Comparison of ENCODE assay signal across 7 cellular contexts in the genomic region with DNA sequence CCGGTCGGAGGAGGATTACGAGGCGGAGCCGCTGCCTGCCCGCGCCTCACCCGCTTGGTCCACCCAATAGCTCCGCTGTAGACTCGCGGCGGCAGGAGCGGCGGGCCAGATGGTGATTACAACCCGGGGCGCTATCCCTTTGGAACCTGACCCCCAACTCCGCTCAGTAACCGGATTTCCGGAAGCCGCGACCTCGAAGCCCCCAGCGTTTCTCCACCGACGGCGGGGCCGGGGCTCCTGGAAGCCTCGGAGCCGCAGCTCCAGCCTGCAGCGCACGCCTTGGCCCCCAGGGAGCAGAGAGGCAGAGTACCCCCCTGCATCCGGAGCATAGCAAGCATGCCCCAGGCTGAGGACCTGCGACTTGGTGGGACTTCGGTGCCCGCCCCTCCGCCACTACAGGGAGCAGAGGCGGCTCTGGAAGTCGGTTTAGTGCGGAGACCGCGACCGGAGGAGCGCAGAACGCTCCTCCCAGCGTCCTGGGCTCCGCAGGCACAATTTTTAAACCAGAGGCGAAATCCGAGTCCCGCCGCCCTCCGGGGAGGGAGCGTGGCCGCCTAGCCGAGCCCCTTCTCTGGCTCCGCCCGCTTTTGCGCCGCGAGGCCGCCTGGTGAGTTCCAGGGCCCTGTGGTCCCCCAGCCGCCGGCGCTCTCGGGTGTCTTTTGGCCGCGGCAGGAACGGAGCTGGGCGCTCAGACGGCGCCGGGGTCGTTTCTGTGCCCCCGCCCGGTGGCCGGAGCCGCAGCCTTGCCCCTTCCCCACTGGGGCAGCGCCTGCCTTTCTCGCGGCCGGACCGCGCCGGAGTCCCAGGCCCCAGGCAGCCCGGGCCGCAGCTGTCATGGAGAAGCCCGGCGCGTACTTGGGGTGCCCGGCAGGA. TPM values are rescaled to one million over a fixed set of nuclear protein-coding genes. Genes with fewer than 3 reads are reported as not detected.
DNase-seq lines count a peak whose midpoint lies in the region; ATAC-seq and TF ChIP-seq lines count a peak whose summit lies in the region.

No MANE protein-coding gene starts in this region.

- H3K27me3 Mint-ChIP-seq in T-helper 1 cell treated with Interleukin-12 subunit alpha and Interleukin-12 subunit beta and Interleukin-4 antibody, amounts not matched to agents 30 μg/mL and 1 μg/mL, for 36 hours (ENCODE audit: low read depth): peaks cover 68% of the 10 kb centered on the region

- TF ChIP-seq CTCF in colonic mucosa (IDR thresholded peaks at IDR 0.05): no peak
- no peak for TF ChIP-seq CTCF in right lobe of liver (IDR thresholded peaks at IDR 0.05)
- TF ChIP-seq CTCF in stomach (IDR thresholded peaks at IDR 0.05): no peak

- ATAC-seq in GM18909 (IDR thresholded peaks at IDR 0.05; ENCODE audit: poor library complexity, unreplicated experiment) (peak; percentile 35), right lobe of liver (peak; percentile 9 to 44 (median 31)), GM19397 (IDR thresholded peaks at IDR 0.05; ENCODE audit: unreplicated experiment) (no peak)

- no peak for TF ChIP-seq EP300 in stomach (IDR thresholded peaks at IDR 0.05)

- H3K4me3 ChIP-seq in colonic mucosa (peak overlapping the region; percentile 31), right lobe of liver (peak overlapping the region; percentile 33 to 40 (median 37)), stomach (peak overlapping the region; percentile 41 to 71 (median 59))

- H3K36me3 ChIP-seq in colonic mucosa (no peaks in the 10 kb centered on the region), right lobe of liver (no peaks in the 10 kb centered on the region), stomach (no peaks in the 10 kb centered on the region)

- peaks cover 4% of the 10 kb centered on the region for H3K9me3 Mint-ChIP-seq in T-helper 1 cell treated with Interleukin-12 subunit alpha and Interleukin-12 subunit beta and Interleukin-4 antibody, amounts not matched to agents 30 μg/mL and 1 μg/mL, for 36 hours

- H3K4me1 ChIP-seq in colonic mucosa (peaks cover 10% of the 10 kb centered on the region), right lobe of liver (peaks cover 0 to 22% (median 3%) of the 10 kb centered on the region in 4 donors), stomach (peaks cover 21 to 36% (median 34%) of the 10 kb centered on the region in 4 donors)

- intact Hi-C loops in colonic mucosa (cut with DNase I): loop anchor here (5.0 to 10.0 kb wide), 2 partner anchors 108 to 350 kb away; no protein-coding TSS in a partner anchor
- intact Hi-C loops in right lobe of liver (cut with DNase I): no loop called here
- intact Hi-C loops in stomach (cut with DNase I; ENCODE audit: low total_unique reads): loop anchor here (5.0 kb wide), 1 partner anchor 353 kb away; no protein-coding TSS in a partner anchor

- H3K4me1 Mint-ChIP-seq in T-helper 1 cell treated with Interleukin-12 subunit alpha and Interleukin-12 subunit beta and Interleukin-4 antibody, amounts not matched to agents 30 μg/mL and 1 μg/mL, for 36 hours (ENCODE audit: low read depth): peaks cover 1% of the 10 kb centered on the region

- H3K36me3 Mint-ChIP-seq in T-helper 1 cell treated with Interleukin-12 subunit alpha and Interleukin-12 subunit beta and Interleukin-4 antibody, amounts not matched to agents 30 μg/mL and 1 μg/mL, for 36 hours (ENCODE audit: low read depth): no peaks in the 10 kb centered on the region

- peak overlapping the region in 1 of 2 donors; percentile 58 for H3K9ac ChIP-seq in colonic mucosa (ENCODE audit: low read depth in 2 of 2, low read length in 2 of 2)

- DNase-seq in colonic mucosa (no peak), right lobe of liver (peak in 1 of 3 donors; percentile 27), stomach (no peak), NCI-H2107 treated with DMSO at 0.1 percent for 48 hours (lab: John Stamatoyannopoulos, UW; ENCODE audit: unreplicated experiment) (no peak)

- WGBS in right lobe of liver (ENCODE audit: insufficient coverage, low coverage, low lambda C conversion rate, missing lambda C conversion rate): 2% methylated on average over 7 of the region's 89 CpGs
- WGBS in stomach, 5 donors: 1 to 5% (median 3%) methylated on average over 21 to 89 of the region's 89 CpGs

- no peaks in the 10 kb centered on the region for H3K9me3 ChIP-seq in colonic mucosa
- H3K9me3 ChIP-seq in right lobe of liver: no peaks in the 10 kb centered on the region
- no peaks in the 10 kb centered on the region for H3K9me3 ChIP-seq in stomach

- H3K27me3 ChIP-seq in colonic mucosa (peaks cover 29% of the 10 kb centered on the region), right lobe of liver (peaks cover 0 to 12% of the 10 kb centered on the region in 2 donors), stomach (peaks cover 0 to 75% (median 39%) of the 10 kb centered on the region in 3 donors)

- no peak overlapping the region for H3K27ac Mint-ChIP-seq in T-helper 1 cell treated with Interleukin-12 subunit alpha and Interleukin-12 subunit beta and Interleukin-4 antibody, amounts not matched to agents 30 μg/mL and 1 μg/mL, for 36 hours

- H3K27ac ChIP-seq in colonic mucosa: no peak overlapping the region
- H3K27ac ChIP-seq in right lobe of liver: no peak overlapping the region
- peak overlapping the region in 3 of 5 donors; percentile 39 to 54 (median 39) for H3K27ac ChIP-seq in stomach

- TF ChIP-seq POLR2A in right lobe of liver (IDR thresholded peaks at IDR 0.05) (no peak), stomach (IDR thresholded peaks at IDR 0.05) (no peak)

- H3K4me3 Mint-ChIP-seq in T-helper 1 cell treated with Interleukin-12 subunit alpha and Interleukin-12 subunit beta and Interleukin-4 antibody, amounts not matched to agents 30 μg/mL and 1 μg/mL, for 36 hours: peak overlapping the region; percentile 51

RNA-seq across cellular contexts. Expression of gene BMS1, which starts 28.2 kb away (rescaled TPM):
- total RNA-seq in colonic mucosa: 10 to 100 TPM; 11.4 to 14.6 TPM
- total RNA-seq in right lobe of liver: 1 to 10 TPM; 4.1 to 8.3 (median 5.8) TPM
- total RNA-seq in stomach: 10 to 100 TPM in 3 of 5 donors, 1 to 10 TPM in 2; 1.8 to 33.9 (median 15.2) TPM
- polyA plus RNA-seq in stomach: 1 to 10 TPM; 5.7 to 6.9 (median 6.5) TPM

Comparison
In these comparisons a context has a peak if more than half of its experiments do, and no peak if none do; other contexts are left out.
1. H3K27ac ChIP-seq: peak in stomach (3 of 5); none in colonic mucosa (single experiment) and right lobe of liver (0 of 3).
2. intact Hi-C loops: an anchor here in colonic mucosa (5.0 to 10.0 kb wide) and stomach (5.0 kb wide); none called in right lobe of liver.
3. Peak in every context shown above with its lines, with median percentiles within 50 percentile points of each other: H3K4me3 ChIP-seq.